ENCODE assay signal across 8 cellular contexts in genomic region chr17:48693178-48693577, GRCh38. TPM values are rescaled to one million over a fixed set of nuclear protein-coding genes. Genes with fewer than 3 reads are reported as not detected.
"Had no signal": no experiment of that assay in that cellular context is flagged by ENCODE, and none has a peak within 500 bp of the region (broad histone marks: within the 10 kb centered on the region; RNA-seq: fewer than 3 reads in every experiment).

No MANE protein-coding gene starts in this region.

- H2AFZ ChIP-seq: GM23338 had no signal

- H3K4me2 ChIP-seq: GM23338 had no signal

- ATAC-seq: GM23338, K562 had no signal

- FAIRE-seq: H1, HTR-8/SVneo, K562 had no signal

- H3K4me3 ChIP-seq: GM23338, K562 had no signal

- DNase-seq: H9, HCEC 1CT, IMR-90, KG1 had no signal

RNA-seq across cellular contexts. Expression of gene PRAC1, which starts 29.1 kb away (rescaled TPM):
- polyA plus RNA-seq: GM23338, H1, IMR-90, K562 had no signal

RNA-seq across cellular contexts. Expression of gene PRAC2, which starts 29.8 kb away (rescaled TPM):
- polyA plus RNA-seq: GM23338, H1, IMR-90, K562 had no signal

RNA-seq across cellular contexts. Expression of gene HOXB13, which starts 35.4 kb away (rescaled TPM):
- polyA plus RNA-seq: GM23338, H1, IMR-90, K562 had no signal
